ENCODE assay signal across 10 cellular contexts in the genomic region with DNA sequence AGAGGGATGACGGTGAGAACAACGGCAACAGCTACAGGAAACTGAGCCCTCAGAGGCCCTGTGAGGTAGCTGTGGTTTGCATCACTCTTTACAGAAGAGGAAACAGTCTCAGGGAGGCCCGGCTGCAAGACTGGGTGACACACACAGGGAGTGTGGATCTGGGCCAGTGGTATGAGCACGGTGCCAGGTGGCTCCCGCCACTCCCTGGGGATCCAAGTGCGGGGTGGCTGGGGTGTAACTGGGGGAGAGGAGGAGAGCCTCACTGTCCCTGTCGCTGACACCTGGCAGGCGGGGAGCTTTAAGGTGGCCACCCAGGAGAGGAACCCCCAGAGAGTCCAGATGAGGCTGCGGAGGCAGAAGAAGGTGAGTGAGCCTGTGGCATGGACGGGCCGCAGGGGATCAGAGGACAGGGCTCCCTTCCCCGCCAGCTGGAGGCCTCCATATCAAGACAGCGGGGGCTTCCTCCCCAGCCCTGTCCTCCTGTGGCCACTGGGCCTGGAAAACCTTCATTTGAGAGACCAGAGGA. TPM values are rescaled to one million over a fixed set of nuclear protein-coding genes. Genes with fewer than 3 reads are reported as not detected.
DNase-seq lines count a peak whose midpoint lies in the region; ATAC-seq and TF ChIP-seq lines count a peak whose summit lies in the region.
"Had no signal": no experiment of that assay in that cellular context is flagged by ENCODE, and none has a peak within 500 bp of the region (broad histone marks: within the 10 kb centered on the region; RNA-seq: fewer than 3 reads in every experiment).

No MANE protein-coding gene starts in this region.

- peaks cover 0 to 28% (median 0%) of the 10 kb centered on the region in 12 donors for H3K4me1 ChIP-seq in heart left ventricle

- no peaks in the 10 kb centered on the region for H3K9me3 ChIP-seq in heart left ventricle

- intact Hi-C loops in activated CD8-positive, alpha-beta T cell treated with anti-CD3 and anti-CD28 coated beads for 36 hours (cut with micrococcal nuclease) = loop anchor here (1.0 to 10.0 kb wide), 2 partner anchors 9 to 378 kb away; no protein-coding TSS in a partner anchor
- intact Hi-C loops in heart left ventricle (cut with DNase I) = no loop called here

- peak overlapping the region; percentile 80 for H3K4me3 Mint-ChIP-seq in activated CD8-positive, alpha-beta T cell treated with anti-CD3 and anti-CD28 coated beads for 36 hours

- H3K27me3 ChIP-seq in heart left ventricle = no peaks in the 10 kb centered on the region

- H3K27ac Mint-ChIP-seq in activated CD8-positive, alpha-beta T cell treated with anti-CD3 and anti-CD28 coated beads for 36 hours = peak overlapping the region; percentile 100

- H3K27me3 Mint-ChIP-seq in activated CD8-positive, alpha-beta T cell treated with anti-CD3 and anti-CD28 coated beads for 36 hours = no peaks in the 10 kb centered on the region

- ATAC-seq in GM19023 (IDR thresholded peaks at IDR 0.05; ENCODE audit: unreplicated experiment) (peak; percentile 79), HG03342 (IDR thresholded peaks at IDR 0.05; ENCODE audit: unreplicated experiment) (peak; percentile 88), heart left ventricle (peak in 3 of 4 donors; percentile 60 to 71 (median 67))
- ATAC-seq in activated CD8-positive, alpha-beta T cell treated with anti-CD3 and anti-CD28 coated beads for 36 hours = peak; percentile 99

- POLR2A ChIA-PET in activated CD8-positive, alpha-beta T cell treated with anti-CD3 and anti-CD28 coated beads for 36 hours (lab: Charles Lee) = interaction anchor here (0.6 to 3.6 kb wide), 9 partner anchors 10 to 71 kb away, joined by 3 to 31 read pairs (median 4); a partner anchor contains a TSS

- H3K36me3 Mint-ChIP-seq in activated CD8-positive, alpha-beta T cell treated with anti-CD3 and anti-CD28 coated beads for 36 hours (ENCODE audit: low read depth) = peaks cover 49% of the 10 kb centered on the region

- peak overlapping the region in 2 of 12 donors; percentile 22 to 89 for H3K27ac ChIP-seq in heart left ventricle

- no peak for TF ChIP-seq POLR2A in heart left ventricle (IDR thresholded peaks at IDR 0.05)

- CTCF ChIA-PET in activated CD8-positive, alpha-beta T cell treated with anti-CD3 and anti-CD28 coated beads for 36 hours (lab: Charles Lee) = interaction anchor here (1.0 to 1.9 kb wide), 3 partner anchors 53 to 153 kb away, joined by 3 to 11 read pairs (median 4); no protein-coding TSS in a partner anchor

- peaks cover 48% of the 10 kb centered on the region for H3K4me1 Mint-ChIP-seq in activated CD8-positive, alpha-beta T cell treated with anti-CD3 and anti-CD28 coated beads for 36 hours (ENCODE audit: low read depth)

- peaks cover 0 to 66% (median 49%) of the 10 kb centered on the region in 9 donors for H3K36me3 ChIP-seq in heart left ventricle

- 68 to 83% (median 76%) methylated on average over 11 to 13 of the region's 13 CpGs for WGBS in heart left ventricle, 4 donors

- H3K4me3 ChIP-seq in heart left ventricle = peak overlapping the region in 2 of 12 donors; percentile 7 to 41

- TF ChIP-seq CTCF in activated CD8-positive, alpha-beta T cell treated with anti-CD3 and anti-CD28 coated beads for 36 hours (IDR thresholded peaks at IDR 0.05) = no peak
- TF ChIP-seq CTCF in heart left ventricle (IDR thresholded peaks at IDR 0.05) = no peak

- peaks cover 5% of the 10 kb centered on the region for H3K9me3 Mint-ChIP-seq in activated CD8-positive, alpha-beta T cell treated with anti-CD3 and anti-CD28 coated beads for 36 hours

- DNase-seq in activated CD8-positive, alpha-beta T cell treated with anti-CD3 and anti-CD28 coated beads for 36 hours = peak; percentile 93
- DNase-seq in heart left ventricle = peak in 2 of 5 donors; percentile 30 to 48
- DNase-seq in stimulated activated CD8-positive, alpha-beta memory T cell treated with anti-CD3 and anti-CD28 coated beads, Interleukin-4, amount 100 ng/mL, for 24 hours (ENCODE audit: low read depth) = peak; percentile 62
- DNase-seq in middle frontal gyrus (ENCODE audit: extremely low spot score, low spot score) = no peak
- DNase-seq in NCI-H82 (lab: John Stamatoyannopoulos, UW) = no peak
- no peak for DNase-seq in medulla oblongata (ENCODE audit: extremely low spot score)

RNA-seq across cellular contexts. Expression of a gene that starts 5.6 kb away (rescaled TPM):
- total RNA-seq in activated CD8-positive, alpha-beta T cell treated with anti-CD3 and anti-CD28 coated beads for 36 hours = 10 to 100 TPM; 11.9 to 16.7 TPM
- under 1 TPM in 3 of 9 donors, not detected in 6; 0.21 to 0.69 (median 0.52) TPM for total RNA-seq in heart left ventricle
- polyA plus RNA-seq in heart left ventricle = under 1 TPM; 0.42 to 0.53 TPM
- total RNA-seq: lung microvascular endothelial cell had no signal

RNA-seq across cellular contexts. Expression of a gene that starts 54.5 kb away (rescaled TPM):
- 1 to 10 TPM; 1.7 TPM for total RNA-seq in activated CD8-positive, alpha-beta T cell treated with anti-CD3 and anti-CD28 coated beads for 36 hours
- total RNA-seq in heart left ventricle = 1 to 10 TPM; 2.7 to 4.6 (median 3.3) TPM
- 1 to 10 TPM; 1.6 to 2.1 TPM for polyA plus RNA-seq in heart left ventricle

RNA-seq across cellular contexts. Expression of a gene that starts 57.8 kb away (rescaled TPM):
- total RNA-seq in activated CD8-positive, alpha-beta T cell treated with anti-CD3 and anti-CD28 coated beads for 36 hours = not detected
- 1 to 10 TPM in 2 of 9 donors, under 1 TPM in 4, not detected in 3; 0.63 to 3.2 (median 0.84) TPM for total RNA-seq in heart left ventricle
- polyA plus RNA-seq in heart left ventricle = under 1 TPM; 0.75 to 0.80 TPM
- total RNA-seq: lung microvascular endothelial cell, NCI-H460 had no signal

Comparison
In these comparisons a context has a peak if more than half of its experiments do, and no peak if none do; other contexts are left out.
1. DNase-seq: peak in activated CD8-positive, alpha-beta T cell treated with anti-CD3 and anti-CD28 coated beads for 36 hours (single experiment) and stimulated activated CD8-positive, alpha-beta memory T cell treated with anti-CD3 and anti-CD28 coated beads, Interleukin-4, amount 100 ng/mL, for 24 hours (single experiment); none in middle frontal gyrus (single experiment), NCI-H82 (single experiment) and medulla oblongata (single experiment).
2. RNA of a gene that starts 5.6 kb away (total RNA-seq): 11.9 to 16.7 TPM in activated CD8-positive, alpha-beta T cell treated with anti-CD3 and anti-CD28 coated beads for 36 hours; 0.21 to 0.69 TPM in heart left ventricle; every median in the first group is over 4 times any median in the second.
3. Peak in every context shown above with its lines, with median percentiles within 50 percentile points of each other: ATAC-seq.